In the genomic region with DNA sequence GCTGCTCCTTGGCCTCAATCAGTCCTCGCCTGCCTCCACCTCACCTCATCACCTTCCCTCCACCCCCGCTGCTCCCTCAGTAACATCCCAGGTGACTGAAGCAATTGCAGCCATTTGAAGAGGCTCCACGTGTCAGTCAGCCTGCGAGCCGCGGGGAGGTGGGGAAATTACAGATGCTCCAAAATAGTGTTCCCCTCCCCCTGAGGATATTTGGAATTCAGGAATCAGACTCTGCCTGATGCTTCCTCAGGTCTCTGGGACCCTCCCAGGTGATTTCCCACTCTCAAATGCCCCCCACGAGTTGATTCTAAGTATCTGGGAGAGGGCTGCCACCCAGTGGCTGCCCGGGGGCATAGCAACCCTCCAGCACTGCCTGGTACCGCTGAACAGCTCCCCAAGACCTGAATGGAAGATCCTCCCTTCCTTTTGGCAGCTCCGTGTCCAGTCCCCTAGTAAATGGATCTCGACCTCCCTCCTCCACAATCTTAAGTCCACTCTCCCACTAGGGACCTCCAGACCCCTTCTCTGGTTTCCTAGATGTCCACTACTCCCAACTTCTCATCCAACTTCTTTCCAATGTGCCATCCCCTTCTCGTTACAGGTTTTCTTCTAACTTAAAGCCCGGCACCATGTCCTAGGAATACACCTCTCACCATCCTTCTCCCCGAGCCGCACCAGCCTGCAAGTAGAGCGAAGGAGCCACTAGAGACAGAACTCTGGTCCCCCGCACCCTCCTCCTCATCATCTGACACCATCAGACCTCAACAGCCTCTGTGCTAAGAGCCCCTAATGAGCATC, we compare ENCODE assay signal across 8 cellular contexts. TPM values are rescaled to one million over a fixed set of nuclear protein-coding genes. Genes with fewer than 3 reads are reported as not detected.
DNase-seq lines count a peak whose midpoint lies in the region; ATAC-seq, FAIRE-seq and TF ChIP-seq lines count a peak whose summit lies in the region.

No MANE protein-coding gene starts in this region.

- peaks cover 0 to 31% (median 16%) of the 10 kb centered on the region in 12 donors for H3K4me1 ChIP-seq in heart left ventricle

- peak overlapping the region; percentile 67 for H3K4me3 Mint-ChIP-seq in activated naive CD4-positive, alpha-beta T cell treated with anti-CD3 and anti-CD28 coated beads, Interleukin-2, amount 50 U/mL, for 24 hours

- WGBS in heart left ventricle, 4 donors: 8 to 12% (median 9%) methylated on average over 16 to 17 of the region's 17 CpGs

- peaks cover 31% of the 10 kb centered on the region for H3K4me1 Mint-ChIP-seq in activated naive CD4-positive, alpha-beta T cell treated with anti-CD3 and anti-CD28 coated beads, Interleukin-2, amount 50 U/mL, for 24 hours

- intact Hi-C loops in heart left ventricle (cut with DNase I): loop anchor here (1.0 to 10.0 kb wide), 9 partner anchors 81 to 281 kb away; partner anchors contain the start of gene AQP6 (in 1 of the 10)

- H3K9me3 Mint-ChIP-seq in activated naive CD4-positive, alpha-beta T cell treated with anti-CD3 and anti-CD28 coated beads, Interleukin-2, amount 50 U/mL, for 24 hours: no peaks in the 10 kb centered on the region

- DNase-seq in DMS114 treated with DMSO at 0.1 percent for 48 hours (lab: John Stamatoyannopoulos, UW; ENCODE audit: unreplicated experiment) (peak; percentile 47), HTR-8/SVneo (ENCODE audit: insufficient read length, low spot score) (peak; percentile 71), RPMI8226 (peak; percentile 69), heart left ventricle (peak in 2 of 5 donors; percentile 45 to 64), putamen (ENCODE audit: low spot score) (peak; percentile 87), NCI-H2029 (lab: John Stamatoyannopoulos, UW) (no peak)

- H3K27ac Mint-ChIP-seq in activated naive CD4-positive, alpha-beta T cell treated with anti-CD3 and anti-CD28 coated beads, Interleukin-2, amount 50 U/mL, for 24 hours: peak overlapping the region; percentile 52

- TF ChIP-seq CTCF in heart left ventricle (IDR thresholded peaks at IDR 0.05): peak; percentile 76 to 96 (median 95)

- H3K27ac ChIP-seq in heart left ventricle: no peak overlapping the region

- H3K27me3 Mint-ChIP-seq in activated naive CD4-positive, alpha-beta T cell treated with anti-CD3 and anti-CD28 coated beads, Interleukin-2, amount 50 U/mL, for 24 hours: peaks cover 27% of the 10 kb centered on the region

- peaks cover 0 to 27% (median 0%) of the 10 kb centered on the region in 9 donors for H3K27me3 ChIP-seq in heart left ventricle

- H3K36me3 Mint-ChIP-seq in activated naive CD4-positive, alpha-beta T cell treated with anti-CD3 and anti-CD28 coated beads, Interleukin-2, amount 50 U/mL, for 24 hours: no peaks in the 10 kb centered on the region

- ATAC-seq in heart left ventricle (peak; percentile 55 to 71 (median 58)), GM19395 (IDR thresholded peaks at IDR 0.05; ENCODE audit: unreplicated experiment) (no peak)

- H3K36me3 ChIP-seq in heart left ventricle: no peaks in the 10 kb centered on the region

- no peaks in the 10 kb centered on the region for H3K9me3 ChIP-seq in heart left ventricle

- no peak overlapping the region for H3K4me3 ChIP-seq in heart left ventricle

- no peak for TF ChIP-seq POLR2A in heart left ventricle (IDR thresholded peaks at IDR 0.05)

- peak; percentile 26 for FAIRE-seq in HTR-8/SVneo (lab: Jason Lieb, UNC)

RNA-seq across cellular contexts. Expression of gene ASIC1, which starts 1.4 kb away (rescaled TPM):
- 1 to 10 TPM in 4 of 9 donors, under 1 TPM in 5; 0.31 to 1.8 (median 0.87) TPM for total RNA-seq in heart left ventricle
- polyA plus RNA-seq in heart left ventricle: under 1 TPM; 0.38 to 0.71 TPM

RNA-seq across cellular contexts. Expression of gene SMARCD1, which starts 29.1 kb away (rescaled TPM):
- 10 to 100 TPM; 13.6 to 35.7 (median 22.0) TPM for total RNA-seq in heart left ventricle
- polyA plus RNA-seq in heart left ventricle: 10 to 100 TPM in 1 of 2 donors, 1 to 10 TPM in 1; 8.5 to 19.3 TPM

RNA-seq across cellular contexts. Expression of gene RACGAP1, which starts 30.7 kb away (rescaled TPM):
- total RNA-seq in heart left ventricle: 10 to 100 TPM in 1 of 9 donors, 1 to 10 TPM in 8; 1.9 to 17.8 (median 5.2) TPM
- polyA plus RNA-seq in heart left ventricle: 1 to 10 TPM in 1 of 2 donors, under 1 TPM in 1; 0.91 to 5.8 TPM

RNA-seq across cellular contexts. Expression of gene GPD1, which starts 47.8 kb away (rescaled TPM):
- 10 to 100 TPM in 4 of 9 donors, 1 to 10 TPM in 5; 7.4 to 75.8 (median 9.7) TPM for total RNA-seq in heart left ventricle
- polyA plus RNA-seq in heart left ventricle: 10 to 100 TPM in 1 of 2 donors, 1 to 10 TPM in 1; 10.0 to 18.1 TPM

RNA-seq across cellular contexts. Expression of gene COX14, which starts 56.0 kb away (rescaled TPM):
- total RNA-seq in heart left ventricle: 100 to 1,000 TPM; 134 to 217 (median 154) TPM
- 100 to 1,000 TPM; 172 to 178 TPM for polyA plus RNA-seq in heart left ventricle
